In genomic region chr11:60700689-60701508, GRCh38 we compare ENCODE assay signal across 9 cellular contexts. TPM values are rescaled to one million over a fixed set of nuclear protein-coding genes. Genes with fewer than 3 reads are reported as not detected.
A peak's percentile ranks its signal among the peaks of the same experiment; 100 is the strongest.
DNase-seq lines count a peak whose midpoint lies in the region; ATAC-seq and TF ChIP-seq lines count a peak whose summit lies in the region.
"Had no signal": no experiment of that assay in that cellular context is flagged by ENCODE, and none has a peak within 500 bp of the region (broad histone marks: within the 10 kb centered on the region; RNA-seq: fewer than 3 reads in every experiment).

No MANE protein-coding gene starts in this region.

- ATAC-seq in T-cell (replicated peaks in 1 of 4) = no peak
- ATAC-seq in Right ventricle myocardium inferior = no peak

- peaks cover 7 to 11% of the 10 kb centered on the region in 2 donors for H3K27me3 Mint-ChIP-seq in T-cell

- H3K4me1 Mint-ChIP-seq in T-cell = no peaks in the 10 kb centered on the region

- H3K4me3 Mint-ChIP-seq in T-cell = no peak overlapping the region

- no peaks in the 10 kb centered on the region for H3K27me3 ChIP-seq in BJ (ENCODE audit: control insufficient read depth, insufficient read depth, low read length)

- POLR2A ChIA-PET in BJ (lab: Charles Lee) (no interaction called here), T-cell (lab: Charles Lee) (no interaction called here)

- no peaks in the 10 kb centered on the region for H3K36me3 ChIP-seq in BJ (ENCODE audit: control insufficient read depth, insufficient read depth, low read length)

- no peak overlapping the region for H3K27ac Mint-ChIP-seq in T-cell

- no peak overlapping the region for H3K4me3 ChIP-seq in BJ (ENCODE audit: low read depth, low read length)

- DNase-seq in BJ (ENCODE audit: low read depth) (no peak), HS-5 (ENCODE audit: low read depth) (peak; percentile 4), OCI-M1 (lab: John Stamatoyannopoulos, UW) (peak; percentile 63), iPS DF 19.7 (ENCODE audit: low read depth, low spot score) (peak; percentile 15), T-cell (no peak), GM19238 (ENCODE audit: insufficient read length, low spot score) (no peak), Right ventricle myocardium inferior (ENCODE audit: missing footprints) (no peak)
- DNase-seq in effector CD8-positive, alpha-beta T cell (lab: John Stamatoyannopoulos, UW) = no peak

- intact Hi-C loops in Right ventricle myocardium inferior (cut with DNase I) = no loop called here

- CTCF ChIA-PET in BJ (lab: Yijun Ruan, JAX) = no interaction called here
- CTCF ChIA-PET in T-cell (lab: Charles Lee) = no interaction called here

- no peaks in the 10 kb centered on the region for H3K36me3 Mint-ChIP-seq in T-cell

- TF ChIP-seq CTCF in BJ (IDR thresholded peaks at IDR 0.05; ENCODE audit: insufficient read depth, low read depth, low read length) = peak; percentile 10; the same call in 1 of the 2 replicates

- H3K9me3 Mint-ChIP-seq in T-cell = no peaks in the 10 kb centered on the region

RNA-seq across cellular contexts. Expression of gene MS4A8, which starts 1.5 kb away (rescaled TPM):
- polyA plus RNA-seq in BJ (2011; rRNA removed) = not detected in 2 replicates
- not detected in 2 replicates for polyA minus RNA-seq in BJ (2011; rRNA and poly(A)+ RNA removed)
- total RNA-seq in T-cell (not detected), Right ventricle myocardium inferior (not detected)
- total RNA-seq: activated CD8-positive, alpha-beta memory T cell treated with anti-CD3 and anti-CD28 coated beads for 36 hours had no signal

RNA-seq across cellular contexts. Expression of gene MS4A18, which starts 23.6 kb away (rescaled TPM):
- not detected in 2 replicates for polyA plus RNA-seq in BJ (2011; rRNA removed)
- not detected in 2 replicates for polyA minus RNA-seq in BJ (2011; rRNA and poly(A)+ RNA removed)
- total RNA-seq in T-cell = not detected
- total RNA-seq in Right ventricle myocardium inferior = not detected
- total RNA-seq: activated CD8-positive, alpha-beta memory T cell treated with anti-CD3 and anti-CD28 coated beads for 36 hours had no signal

RNA-seq across cellular contexts. Expression of gene MS4A15, which starts 55.8 kb away (rescaled TPM):
- not detected in 2 replicates for polyA plus RNA-seq in BJ (2011; rRNA removed)
- not detected in 2 replicates for polyA minus RNA-seq in BJ (2011; rRNA and poly(A)+ RNA removed)
- total RNA-seq in T-cell = not detected
- total RNA-seq in Right ventricle myocardium inferior = not detected
- total RNA-seq: activated CD8-positive, alpha-beta memory T cell treated with anti-CD3 and anti-CD28 coated beads for 36 hours had no signal

Comparison
In these comparisons a context has a peak if more than half of its experiments do, and no peak if none do; other contexts are left out.
1. DNase-seq: peak in HS-5 (single experiment), OCI-M1 (single experiment) and iPS DF 19.7 (single experiment); none in BJ (single experiment), T-cell (0 of 34), GM19238 (single experiment), effector CD8-positive, alpha-beta T cell (single experiment) and Right ventricle myocardium inferior (single experiment).